10 cellular contexts compared by ENCODE assay signal in genomic region chr4:150537911-150538310, GRCh38. TPM values are rescaled to one million over a fixed set of nuclear protein-coding genes. Genes with fewer than 3 reads are reported as not detected.
"Had no signal": no experiment of that assay in that cellular context is flagged by ENCODE, and none has a peak within 500 bp of the region (broad histone marks: within the 10 kb centered on the region; RNA-seq: fewer than 3 reads in every experiment).

No MANE protein-coding gene starts in this region.

RNA-seq across cellular contexts. Expression of gene MAB21L2, which starts 44.0 kb away (rescaled TPM):
- total RNA-seq: natural killer cell, occipital lobe, ovary, psoas muscle, renal cortical epithelial cell, spleen, suprapubic skin, testis, upper lobe of right lung, uterus had no signal
- polyA plus RNA-seq: spleen had no signal
